In genomic region chr20:41726727-41727126, GRCh38 we compare ENCODE assay signal across 3 cellular contexts.
"Had no signal": no experiment of that assay in that cellular context is flagged by ENCODE, and none has a peak within 500 bp of the region (broad histone marks: within the 10 kb centered on the region; RNA-seq: fewer than 3 reads in every experiment).

No MANE protein-coding gene starts in this region.

- DNase-seq: GDM1, GF-D8 had no signal

- ATAC-seq: GM12878 had no signal

- H3K4me3 ChIP-seq: GM12878 had no signal
